In genomic region chr9:134589748-134590147, GRCh38 we compare ENCODE assay signal across 17 cellular contexts. TPM values are rescaled to one million over a fixed set of nuclear protein-coding genes. Genes with fewer than 3 reads are reported as not detected.
A peak's percentile ranks its signal among the peaks of the same experiment; 100 is the strongest.
DNase-seq lines count a peak whose midpoint lies in the region; TF ChIP-seq lines count a peak whose summit lies in the region.
"Had no signal": no experiment of that assay in that cellular context is flagged by ENCODE, and none has a peak within 500 bp of the region (broad histone marks: within the 10 kb centered on the region; RNA-seq: fewer than 3 reads in every experiment).

No MANE protein-coding gene starts in this region.

- H4K8ac ChIP-seq in mesendoderm (ENCODE audit: low read depth, low read length) = no peak overlapping the region

- H3K27ac ChIP-seq in breast epithelium (no peak overlapping the region), coronary artery (no peak overlapping the region), mesendoderm (ENCODE audit: low read depth, low read length) (peak overlapping the region; percentile 69)
- H3K27ac ChIP-seq: KMS-11 had no signal

- H4K5ac ChIP-seq in mesendoderm (ENCODE audit: low read length) = no peak overlapping the region

- H3K4me1 ChIP-seq in breast epithelium (no peaks in the 10 kb centered on the region), mesendoderm (ENCODE audit: control insufficient read depth, low read depth, low read length) (peaks cover 23% of the 10 kb centered on the region)

- TF ChIP-seq CTCF in breast epithelium (IDR thresholded peaks at IDR 0.05) = no peak
- no peak for TF ChIP-seq CTCF in MCF 10A (IDR thresholded peaks at IDR 0.05; ENCODE audit: unreplicated experiment)
- TF ChIP-seq CTCF in coronary artery (IDR thresholded peaks at IDR 0.05) = no peak

- H3K4me3 Mint-ChIP-seq in MCF 10A (ENCODE audit: unreplicated experiment) = no peak overlapping the region
- H3K4me3 Mint-ChIP-seq: CD4-positive, alpha-beta T cell had no signal

- H3K79me1 ChIP-seq in mesendoderm (ENCODE audit: low read length) = no peaks in the 10 kb centered on the region

- DNase-seq in breast epithelium (ENCODE audit: low spot score in 2 of 2) (peak; percentile 12 to 28), MCF 10A (ENCODE audit: unreplicated experiment) (no peak), coronary artery (ENCODE audit: low spot score) (peak; percentile 63), mesendoderm (peak; percentile 88), NCI-H128 (lab: John Stamatoyannopoulos, UW; ENCODE audit: unreplicated experiment) (no peak), AML-193 (lab: John Stamatoyannopoulos, UW) (no peak), DMS 273 (lab: John Stamatoyannopoulos, UW; ENCODE audit: unreplicated experiment) (no peak)
- DNase-seq: Calu3, GDM1, MG63, NCI-H1092 treated with DMSO at 0.1 percent for 48 hours, NCI-H187, NCI-H446, PC-3 had no signal

- H3K27me3 ChIP-seq in breast epithelium (peaks cover 0 to 7% of the 10 kb centered on the region in 2 donors), mesendoderm (ENCODE audit: insufficient read depth, low read length, poor library complexity) (no peaks in the 10 kb centered on the region)
- H3K27me3 ChIP-seq: MG63 had no signal

- H3K36me3 ChIP-seq in breast epithelium (no peaks in the 10 kb centered on the region), mesendoderm (ENCODE audit: control insufficient read depth, insufficient read depth, low read length) (no peaks in the 10 kb centered on the region)
- H3K36me3 ChIP-seq: MG63 had no signal

- peak overlapping the region; percentile 35 for H3K18ac ChIP-seq in mesendoderm (ENCODE audit: low read length)

- no peak overlapping the region for H3K4me3 ChIP-seq in breast epithelium
- no peak overlapping the region for H3K4me3 ChIP-seq in coronary artery
- no peak overlapping the region for H3K4me3 ChIP-seq in mesendoderm (ENCODE audit: low read length)
- H3K4me3 ChIP-seq: A549, MG63 had no signal

- peaks cover 5% of the 10 kb centered on the region for H3K4me1 Mint-ChIP-seq in MCF 10A (ENCODE audit: insufficient read depth, unreplicated experiment)

- H3K9me3 ChIP-seq in breast epithelium = no peaks in the 10 kb centered on the region
- H3K9me3 ChIP-seq: A549, MG63 had no signal

- no TSS peak for BruUV-seq in MCF 10A (replicated peaks; lab: Mats Ljungman, UMichigan)

- no peak overlapping the region for H3K9ac ChIP-seq in mesendoderm (ENCODE audit: low read length)
- H3K9ac ChIP-seq: KMS-11 had no signal

- no peak overlapping the region for H3K27ac Mint-ChIP-seq in MCF 10A (ENCODE audit: low read depth, unreplicated experiment)
- H3K27ac Mint-ChIP-seq: CD4-positive, alpha-beta T cell had no signal

- H3K27me3 Mint-ChIP-seq in MCF 10A (ENCODE audit: insufficient read depth, unreplicated experiment) = no peaks in the 10 kb centered on the region

- no peaks in the 10 kb centered on the region for H3K36me3 Mint-ChIP-seq in MCF 10A (ENCODE audit: insufficient read depth, unreplicated experiment)

- no peak overlapping the region for H2BK15ac ChIP-seq in mesendoderm (replicated peaks; ENCODE audit: low read depth)

- POLR2A ChIA-PET in MCF 10A (lab: Yijun Ruan, JAX) = interaction anchor here (0.6 kb wide), 1 partner anchor 615 kb away, joined by 3 read pairs; no protein-coding TSS in a partner anchor

- no peak overlapping the region for H3K23ac ChIP-seq in mesendoderm (ENCODE audit: low read length)

- no peaks in the 10 kb centered on the region for H3K9me3 Mint-ChIP-seq in MCF 10A (ENCODE audit: unreplicated experiment)
- H3K9me3 Mint-ChIP-seq: CD4-positive, alpha-beta T cell had no signal

- H2BK5ac ChIP-seq in mesendoderm (ENCODE audit: low read length) = no peak overlapping the region

- intact Hi-C loops in breast epithelium (cut with DNase I; ENCODE audit: low total_unique reads) = no loop called here
- intact Hi-C loops in MCF 10A (cut with micrococcal nuclease) = no loop called here

- H3K4ac ChIP-seq in mesendoderm (ENCODE audit: low read depth, low read length) = peak overlapping the region; percentile 77

- peak overlapping the region; percentile 97 for H2AK5ac ChIP-seq in mesendoderm (ENCODE audit: low read length)

- H3K56ac ChIP-seq in mesendoderm (ENCODE audit: low read length) = peak overlapping the region; percentile 83

- peak overlapping the region; percentile 5 for H2BK120ac ChIP-seq in mesendoderm (ENCODE audit: low read depth, low read length)

- WGBS in mesendoderm (ENCODE audit: extremely low coverage, insufficient coverage, low lambda C conversion rate) = no CpG with 5 or more reads among the region's 7 CpGs

- no peak overlapping the region for H3K4me2 ChIP-seq in mesendoderm (ENCODE audit: low read length)
- H3K4me2 ChIP-seq: A549, KMS-11 had no signal

- H3K79me2 ChIP-seq in mesendoderm (ENCODE audit: control insufficient read depth, insufficient read depth, low read length) = no peaks in the 10 kb centered on the region

- no peak for TF ChIP-seq POLR2A in breast epithelium (IDR thresholded peaks at IDR 0.05)

- CTCF ChIA-PET in MCF 10A (lab: Yijun Ruan, JAX) = no interaction called here

RNA-seq across cellular contexts. Expression of gene COL5A1, which starts 51.9 kb away (rescaled TPM):
- total RNA-seq in breast epithelium (10 to 100 TPM; 12.1 to 17.0 (median 15.4) TPM), MCF 10A (2022) (not detected in 2 replicates)
- polyA plus RNA-seq in mesendoderm (2013, experiment 1 of 2) = 23.5 TPM
- polyA plus RNA-seq in mesendoderm (2013, experiment 2 of 2) = 21.5 TPM
- total RNA-seq: Calu3 had no signal

Comparison
In these comparisons a context has a peak if more than half of its experiments do, and no peak if none do; other contexts are left out.
1. DNase-seq: peak in breast epithelium (2 of 2), coronary artery (single experiment) and mesendoderm (single experiment); none in MCF 10A (single experiment), NCI-H128 (single experiment), AML-193 (0 of 2) and DMS 273 (single experiment).
2. RNA of gene COL5A1, which starts 51.9 kb away (total RNA-seq): 12.1 to 17.0 TPM in breast epithelium; not detected in MCF 10A; every median in the first group is over 10 times any median in the second.